ENCODE assay signal across 8 cellular contexts in the genomic region with DNA sequence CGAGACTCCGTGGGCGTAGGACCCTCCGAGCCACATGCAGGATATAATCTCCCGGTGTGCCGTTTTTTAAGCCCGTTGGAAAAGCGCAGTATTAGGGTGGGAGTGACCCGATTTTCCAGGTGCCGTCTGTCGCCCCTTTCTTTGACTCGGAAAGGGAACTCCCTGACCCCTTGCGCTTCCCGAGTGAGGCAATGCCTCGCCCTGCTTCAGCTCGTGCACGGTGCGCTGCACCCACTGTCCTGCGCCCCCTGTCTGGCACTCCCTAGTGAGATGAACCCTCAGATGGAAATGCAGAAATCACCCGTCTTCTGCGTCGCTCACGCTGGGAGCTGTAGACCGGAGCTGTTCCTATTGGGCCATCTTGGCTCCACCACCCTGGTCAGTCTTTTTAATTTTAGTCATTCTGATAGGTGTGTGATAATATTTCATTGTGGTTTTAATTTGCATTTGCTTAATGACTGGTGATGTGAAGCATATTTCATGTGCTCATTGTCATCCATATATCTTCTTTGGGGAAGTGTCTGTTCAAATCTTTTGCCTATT. TPM values are rescaled to one million over a fixed set of nuclear protein-coding genes. Genes with fewer than 3 reads are reported as not detected.
DNase-seq lines count a peak whose midpoint lies in the region; ATAC-seq, FAIRE-seq and TF ChIP-seq lines count a peak whose summit lies in the region.
"Not testable (repeated sequence)": the region's sequence is repeated elsewhere in the genome, so short reads cannot be mapped to it uniquely, and the experiment has no call there.

No MANE protein-coding gene starts in this region.

- in situ Hi-C loops in K562 (cut with MboI) = not testable (repeated sequence)

- ATAC-seq in K562 = not testable (repeated sequence)

- H3K4me1 ChIP-seq in BLaER1 = 0 out of 2 replicates have a peak, but pooled peaks cover 11% of the 10 kb centered on the region
- not testable (repeated sequence) for H3K4me1 ChIP-seq in HUES48 (ENCODE audit: control insufficient read depth, insufficient read depth, low read length); OCI-LY7 (ENCODE audit: insufficient read depth, low read length, poor library complexity, severe bottlenecking); K562 (replicated peaks in 1 of 2; ENCODE audit: control insufficient read depth in 2 of 2, insufficient read depth in 2 of 2, low read length in 2 of 2); cardiac muscle cell (ENCODE audit: low read depth)

- DNase-seq in OCI-LY7 (ENCODE audit: low spot score) (peak; percentile 75), K562 (ENCODE audit: extremely low read depth in 1 of 4, low spot score in 3 of 4) (peak in 1 of 4 experiments; percentile 35), cardiac muscle cell (ENCODE audit: low read depth in 1 of 2, low spot score in 1 of 2) (peak; percentile 25 to 35)
- peak; percentile 57 to 61 for DNase-seq in activated CD4-positive, alpha-beta T cell treated with anti-CD3 and anti-CD28 coated beads, Interleukin-2, amount 50 U/mL, for 4 hours
- DNase-seq in stimulated activated CD8-positive, alpha-beta memory T cell treated with anti-CD3 and anti-CD28 coated beads, Interleukin-12 subunit alpha, Interleukin-12 subunit beta, amount 100 ng/mL, for 4 hours (ENCODE audit: low read depth) = peak; percentile 41

- CTCF ChIA-PET in OCI-LY7 (lab: Charles Lee; ENCODE audit: unreplicated experiment) = interaction anchor here (0.6 kb wide), 1 partner anchor 534 kb away, joined by 3 read pairs; no protein-coding TSS in a partner anchor
- CTCF ChIA-PET in K562 (lab: Yijun Ruan, JAX; ENCODE audit: low intra/inter-chr PET ratio) = not testable (repeated sequence)

- H3K9me1 ChIP-seq in K562 (ENCODE audit: control insufficient read depth, insufficient read depth, low read length) = not testable (repeated sequence)

- H3K4me3 ChIP-seq in BLaER1 = peak overlapping the region; percentile 62
- peak overlapping the region; percentile 73 for H3K4me3 ChIP-seq in HUES48 (ENCODE audit: low read depth, low read length)
- H3K4me3 ChIP-seq in OCI-LY7 (ENCODE audit: low read depth, low read length, poor library complexity, severe bottlenecking) = peak overlapping the region; percentile 72
- peak overlapping the region; percentile 33 for H3K4me3 ChIP-seq in K562
- peak overlapping the region; percentile 47 for H3K4me3 ChIP-seq in cardiac muscle cell

- peak overlapping the region; percentile 51; the same call in 1 of the 2 replicates for H3K27ac ChIP-seq in BLaER1
- H3K27ac ChIP-seq in HUES48 (ENCODE audit: low read depth, low read length) = peak overlapping the region; percentile 55
- peak overlapping the region; percentile 76 for H3K27ac ChIP-seq in OCI-LY7 (ENCODE audit: low read depth, low read length, poor library complexity, severe bottlenecking)
- H3K27ac ChIP-seq in K562 (ENCODE audit: extremely low read depth, low read depth, low read length) = not testable (repeated sequence)
- H3K27ac ChIP-seq in cardiac muscle cell = peak overlapping the region; percentile 75

- peak overlapping the region; percentile 95 to 99 (median 97) for H3K4me3 Mint-ChIP-seq in nephron

- H3K9ac ChIP-seq in BLaER1 (peak overlapping the region; percentile 63; the same call in 1 of the 2 replicates), HUES48 (ENCODE audit: low read depth, low read length) (peak overlapping the region; percentile 63; the same call in 1 of the 2 replicates), K562 (ENCODE audit: insufficient read depth in 1 of 2, low read depth in 2 of 2, low read length in 2 of 2) (peak overlapping the region; percentile 30 to 71; a peak in 2 of 4 replicates)

- not testable (repeated sequence) for H3K36me3 Mint-ChIP-seq in nephron (ENCODE audit: low read depth)

- H3K9me3 Mint-ChIP-seq in nephron = peaks cover 19% of the 10 kb centered on the region

- not testable (repeated sequence) for BruUV-seq in OCI-LY7 (replicated peaks; lab: Mats Ljungman, UMichigan)
- TSS peak; percentile 42 for BruUV-seq in K562 (replicated peaks; lab: Mats Ljungman, UMichigan)

- not testable (repeated sequence) for TF ChIP-seq POLR2A in K562 (conservative IDR thresholded peaks at IDR 0.05)

- not testable (repeated sequence) for TF ChIP-seq EP300 in K562 (IDR thresholded peaks at IDR 0.05; ENCODE audit: low read length)

- H3K4me2 ChIP-seq in BLaER1 (peak overlapping the region; percentile 67), OCI-LY7 (ENCODE audit: low read length) (peak overlapping the region; percentile 89), K562 (ENCODE audit: insufficient read depth, low read length) (peak overlapping the region; percentile 55)

- POLR2A ChIA-PET in OCI-LY7 (lab: Charles Lee) = interaction anchor here (0.6 kb wide), 1 partner anchor 24 kb away, joined by 4 read pairs; no protein-coding TSS in a partner anchor
- POLR2A ChIA-PET in K562 (lab: Yijun Ruan, JAX) = not testable (repeated sequence)

- H3K79me2 ChIP-seq in OCI-LY7 (ENCODE audit: insufficient read depth, low read depth, low read length); K562 (ENCODE audit: control insufficient read depth, insufficient read depth, low read length): not testable (repeated sequence)

- intact Hi-C loops in OCI-LY7 (cut with micrococcal nuclease; ENCODE audit: unreplicated experiment); K562 (cut with micrococcal nuclease): not testable (repeated sequence)

- H2AFZ ChIP-seq in OCI-LY7 (ENCODE audit: low read length) = peak overlapping the region; percentile 100
- H2AFZ ChIP-seq in K562 (ENCODE audit: low read depth, low read length) = peak overlapping the region; percentile 82

- H4K20me1 ChIP-seq in BLaER1; OCI-LY7 (ENCODE audit: insufficient read depth, low read length); K562 (replicated peaks; ENCODE audit: control insufficient read depth, insufficient read depth, low read length): not testable (repeated sequence)

- H3K36me3 ChIP-seq in BLaER1; HUES48 (ENCODE audit: control insufficient read depth, insufficient read depth, low read length); OCI-LY7 (ENCODE audit: insufficient read depth, low read length); K562 (ENCODE audit: control insufficient read depth, insufficient read depth, low read length); cardiac muscle cell: not testable (repeated sequence)

- not testable (repeated sequence) for H3K4me1 Mint-ChIP-seq in nephron

- TF ChIP-seq CTCF in OCI-LY7 (conservative IDR thresholded peaks at IDR 0.05; ENCODE audit: low read length) = peak; percentile 53
- TF ChIP-seq CTCF in K562 (IDR thresholded peaks at IDR 0.05 in 2 of 3, conservative IDR thresholded peaks at IDR 0.05 in 1 of 3; ENCODE audit: insufficient read depth in 2 of 3, low read depth in 1 of 3, low read length in 3 of 3) = peak; percentile 6 to 33 (median 23); a peak in 3 of 6 replicates
- TF ChIP-seq CTCF in cardiac muscle cell (IDR thresholded peaks at IDR 0.05; ENCODE audit: low read depth, low read length) = peak; percentile 15
- TF ChIP-seq CTCF in nephron (IDR thresholded peaks at IDR 0.05; ENCODE audit: unreplicated experiment in 3 of 3) = peak; percentile 13 to 43 (median 21)

- not testable (repeated sequence) for TF ChIP-seq RAD21 in K562 (CRISPR knock-in tag; conservative IDR thresholded peaks at IDR 0.05 in 1 of 2, IDR thresholded peaks at IDR 0.05 in 1 of 2)

- peak overlapping the region; percentile 89 to 98 (median 93) for H3K27ac Mint-ChIP-seq in nephron

- not testable (repeated sequence) for H3K27me3 ChIP-seq in BLaER1; K562 (ENCODE audit: control insufficient read depth in 2 of 2, insufficient read depth in 2 of 2, low read length in 2 of 2); cardiac muscle cell
- peaks cover 42% of the 10 kb centered on the region for H3K27me3 ChIP-seq in HUES48 (ENCODE audit: control insufficient read depth, insufficient read depth, low read length)

- not testable (repeated sequence) for H3K9me2 ChIP-seq in OCI-LY7 (ENCODE audit: insufficient read depth, low read length)

- H3K9me3 ChIP-seq in BLaER1; HUES48 (ENCODE audit: control insufficient read depth, insufficient read depth, low read length); OCI-LY7 (ENCODE audit: low read length); K562 (replicated peaks; ENCODE audit: control insufficient read depth, insufficient read depth, low read depth, low read length); cardiac muscle cell (ENCODE audit: low read depth): not testable (repeated sequence)

- not testable (repeated sequence) for FAIRE-seq in K562 (lab: Jason Lieb, UNC)

- WGBS in K562 (ENCODE audit: insufficient coverage, low coverage, missing lambda C conversion rate) = 11% methylated on average over 14 of the region's 24 CpGs

- H3K27me3 Mint-ChIP-seq in nephron (ENCODE audit: low read depth) = not testable (repeated sequence)

RNA-seq across cellular contexts. Expression of gene ACR, which starts 19.0 kb away (rescaled TPM):
- not detected in 2 replicates for total RNA-seq in OCI-LY7 (2014; rRNA removed; shearing (Covaris generic))
- not detected in 2 replicates for total RNA-seq in OCI-LY7 (2022)
- total RNA-seq in K562 (2011; cell fraction: chromatin; rRNA removed; ENCODE audit: low replicate concordance) = not detected in 2 replicates
- not detected in 2 replicates for total RNA-seq in K562 (2011; cell fraction: nucleolus; rRNA removed)
- not detected in 2 replicates for total RNA-seq in K562 (2011; cell fraction: nucleoplasm; rRNA removed)
- total RNA-seq in K562 (2014; rRNA removed) = not detected in 2 replicates
- total RNA-seq in K562 (2014; rRNA removed; fragmentation: Illumina TruSeq; extraction: Trizol) = not detected in 2 replicates
- total RNA-seq in K562 (2015; rRNA removed; fragmentation: Illumina TruSeq; extraction: Trizol) = not detected in 2 replicates
- not detected in 2 replicates for total RNA-seq in K562 (2021)
- not detected in 2 replicates for polyA plus RNA-seq in K562 (2011; rRNA removed)
- not detected in 2 replicates for polyA plus RNA-seq in K562 (2011; cell fraction: cytosol; rRNA removed)
- not detected in 2 replicates for polyA plus RNA-seq in K562 (2011; cell fraction: nucleus; rRNA removed)
- polyA plus RNA-seq in K562 (2012) = not detected in 2 replicates
- polyA plus RNA-seq in K562 (2014; fragmentation: Illumina TruSeq; extraction: Trizol) = not detected in 2 replicates
- polyA plus RNA-seq in K562 (2014; fragmentation: Nextera tagmentation; extraction: Ambion mirVana) = not detected
- not detected in 2 replicates for polyA plus RNA-seq in K562 (2014; rRNA removed)
- not detected in 2 replicates for polyA minus RNA-seq in K562 (2011; rRNA and poly(A)+ RNA removed)
- not detected in 2 replicates for polyA minus RNA-seq in K562 (2011; cell fraction: cytosol; rRNA and poly(A)+ RNA removed)
- polyA minus RNA-seq in K562 (2011; cell fraction: nucleus; rRNA and poly(A)+ RNA removed) = not detected in 2 replicates
- total RNA-seq in cardiac muscle cell = 0.07 and 0.77 TPM in 2 replicates
- polyA plus RNA-seq in cardiac muscle cell = not detected in 2 replicates

RNA-seq across cellular contexts. Expression of gene RABL2B, which starts 26.4 kb away (rescaled TPM):
- 7.6 and 13.9 TPM in 2 replicates for total RNA-seq in OCI-LY7 (2014; rRNA removed; shearing (Covaris generic))
- total RNA-seq in OCI-LY7 (2022) = 26.0 and 26.2 TPM in 2 replicates
- total RNA-seq in K562 (2011; cell fraction: chromatin; rRNA removed; ENCODE audit: low replicate concordance) = 23.4 and 71.3 TPM in 2 replicates
- total RNA-seq in K562 (2011; cell fraction: nucleolus; rRNA removed) = 24.9 and 40.2 TPM in 2 replicates
- total RNA-seq in K562 (2011; cell fraction: nucleoplasm; rRNA removed) = 28.4 and 29.3 TPM in 2 replicates
- total RNA-seq in K562 (2014; rRNA removed) = 2.5 and 3.4 TPM in 2 replicates
- 3.0 and 3.1 TPM in 2 replicates for total RNA-seq in K562 (2014; rRNA removed; fragmentation: Illumina TruSeq; extraction: Trizol)
- 3.0 and 3.6 TPM in 2 replicates for total RNA-seq in K562 (2015; rRNA removed; fragmentation: Illumina TruSeq; extraction: Trizol)
- 4.5 and 5.7 TPM in 2 replicates for total RNA-seq in K562 (2021)
- polyA plus RNA-seq in K562 (2011; rRNA removed) = 8.5 and 10.7 TPM in 2 replicates
- polyA plus RNA-seq in K562 (2011; cell fraction: cytosol; rRNA removed) = 7.0 and 7.7 TPM in 2 replicates
- polyA plus RNA-seq in K562 (2011; cell fraction: nucleus; rRNA removed) = 38.1 and 53.1 TPM in 2 replicates
- polyA plus RNA-seq in K562 (2012) = 6.0 and 9.8 TPM in 2 replicates
- polyA plus RNA-seq in K562 (2014; fragmentation: Illumina TruSeq; extraction: Trizol) = 5.8 and 5.9 TPM in 2 replicates
- under 1 TPM; 0.76 to 0.87 TPM for polyA plus RNA-seq in K562 (2014; fragmentation: Nextera tagmentation; extraction: Ambion mirVana)
- 4.9 and 5.2 TPM in 2 replicates for polyA plus RNA-seq in K562 (2014; rRNA removed)
- polyA minus RNA-seq in K562 (2011; rRNA and poly(A)+ RNA removed) = 4.7 and 7.8 TPM in 2 replicates
- 3.0 and 5.6 TPM in 2 replicates for polyA minus RNA-seq in K562 (2011; cell fraction: cytosol; rRNA and poly(A)+ RNA removed)
- polyA minus RNA-seq in K562 (2011; cell fraction: nucleus; rRNA and poly(A)+ RNA removed) = 9.3 and 10.6 TPM in 2 replicates
- total RNA-seq in cardiac muscle cell = 13.0 and 16.8 TPM in 2 replicates
- polyA plus RNA-seq in cardiac muscle cell = 33.0 and 37.0 TPM in 2 replicates
